In genomic region chr2:231605607-231606091, GRCh38 we compare ENCODE assay signal across 9 cellular contexts. TPM values are rescaled to one million over a fixed set of nuclear protein-coding genes. Genes with fewer than 3 reads are reported as not detected.
DNase-seq lines count a peak whose midpoint lies in the region; ATAC-seq and TF ChIP-seq lines count a peak whose summit lies in the region.
"Had no signal": no experiment of that assay in that cellular context is flagged by ENCODE, and none has a peak within 500 bp of the region (broad histone marks: within the 10 kb centered on the region; RNA-seq: fewer than 3 reads in every experiment).

No MANE protein-coding gene starts in this region.

- no peaks in the 10 kb centered on the region for H3F3A ChIP-seq in SK-N-SH (replicated peaks; ENCODE audit: insufficient read depth)

- TF ChIP-seq CTCF in SK-N-SH (IDR thresholded peaks at IDR 0.05) (no peak), liver (IDR thresholded peaks at IDR 0.05; ENCODE audit: low read depth, low read length, missing input control) (no peak)

- no peak for TF ChIP-seq EP300 in SK-N-SH (IDR thresholded peaks at IDR 0.05; ENCODE audit: borderline replicate concordance in 1 of 2, low read depth in 1 of 2, low read length in 1 of 2)

- no peaks in the 10 kb centered on the region for H4K20me1 ChIP-seq in SK-N-SH (ENCODE audit: insufficient read depth)

- peak overlapping the region; percentile 96; a peak in 3 of 4 replicates for H3K27ac ChIP-seq in SK-N-SH (ENCODE audit: low read depth in 2 of 2, low read length in 1 of 2)
- peak overlapping the region; percentile 100 for H3K27ac ChIP-seq in angular gyrus (ENCODE audit: low read depth, low read length)
- H3K27ac ChIP-seq in liver (ENCODE audit: low read depth in 1 of 2, low read length in 2 of 2), result peak overlapping the region; percentile 62 to 72

- no peak overlapping the region for H2AFZ ChIP-seq in SK-N-SH (ENCODE audit: low read depth)

- no peaks in the 10 kb centered on the region for H3K79me2 ChIP-seq in SK-N-SH (ENCODE audit: insufficient read depth)

- peaks cover 10 to 28% of the 10 kb centered on the region in 2 experiments for H3K4me1 ChIP-seq in SK-N-SH (ENCODE audit: control insufficient read depth in 1 of 2, insufficient read depth in 2 of 2, low read depth in 1 of 2, low read length in 1 of 2)
- H3K4me1 ChIP-seq in liver (ENCODE audit: control insufficient read depth in 4 of 4, insufficient read depth in 4 of 4, low read length in 3 of 4), result peaks cover 0 to 5% (median 4%) of the 10 kb centered on the region in 4 donors

- DNase-seq in SK-N-SH (peak; percentile 33), superior temporal gyrus (ENCODE audit: extremely low spot score) (peak; percentile 73), HK-2 (ENCODE audit: unreplicated experiment) (no peak)

- H3K27me3 ChIP-seq in SK-N-SH (ENCODE audit: insufficient read depth) (no peaks in the 10 kb centered on the region), liver (ENCODE audit: control insufficient read depth in 4 of 4, insufficient read depth in 4 of 4, low read length in 3 of 4) (no peaks in the 10 kb centered on the region)

- WGBS in SK-N-SH (ENCODE audit: low lambda C conversion rate), result 93% methylated on average over 4 of the region's 7 CpGs
- 89% methylated on average over 7 of the region's 7 CpGs for WGBS in liver

- no peak overlapping the region for H3K4me2 ChIP-seq in SK-N-SH

- no peak for ATAC-seq in SK-N-SH treated with all-trans-retinoic acid at 6 μM for 48 hours
- no peak for ATAC-seq in HG03097 (IDR thresholded peaks at IDR 0.05; ENCODE audit: low FRiP score, unreplicated experiment)
- ATAC-seq in HG02973 (IDR thresholded peaks at IDR 0.05; ENCODE audit: unreplicated experiment), result no peak

- no peaks in the 10 kb centered on the region for H3K9me3 ChIP-seq in SK-N-SH
- H3K9me3 ChIP-seq in liver (ENCODE audit: control insufficient read depth in 4 of 4, low read length in 3 of 4), result no peaks in the 10 kb centered on the region

- no peaks in the 10 kb centered on the region for H3K9me2 ChIP-seq in SK-N-SH

- H3K4me3 ChIP-seq in SK-N-SH (ENCODE audit: low read depth in 2 of 2, low read length in 1 of 2) (no peak overlapping the region), liver (ENCODE audit: low read depth in 1 of 3, low read length in 3 of 3) (no peak overlapping the region)

- POLR2A ChIA-PET in SK-N-SH (lab: Yijun Ruan, JAX), result interaction anchor here (1.0 to 3.3 kb wide), 5 partner anchors 8 to 141 kb away, joined by 3 to 15 read pairs (median 5); partner anchors contain the start of gene NCL

- H3K9ac ChIP-seq in SK-N-SH (no peak overlapping the region; the same call in 1 of the 2 replicates), liver (ENCODE audit: low read depth in 1 of 2, low read length in 2 of 2) (no peak overlapping the region)

- CTCF ChIA-PET in SK-N-SH (lab: Yijun Ruan, JAX), result interaction anchor here (0.6 to 3.9 kb wide), 12 partner anchors 8 to 172 kb away, joined by 3 to 24 read pairs (median 4); no protein-coding TSS in a partner anchor

- TF ChIP-seq RAD21 in SK-N-SH (IDR thresholded peaks at IDR 0.05; ENCODE audit: low read length), result no peak
- no peak for TF ChIP-seq RAD21 in liver (IDR thresholded peaks at IDR 0.05)

- H3K36me3 ChIP-seq in SK-N-SH (replicated peaks in 1 of 2; ENCODE audit: control insufficient read depth in 1 of 2, insufficient read depth in 2 of 2, low read length in 1 of 2) (no peaks in the 10 kb centered on the region), liver (ENCODE audit: control insufficient read depth in 4 of 4, insufficient read depth in 3 of 4, low read depth in 1 of 4, low read length in 3 of 4) (no peaks in the 10 kb centered on the region)

TF ChIP-seq in SK-N-SH, 30 proteins besides CTCF, POLR2A, EP300 and RAD21:
- TF ChIP-seq SIN3A (IDR thresholded peaks at IDR 0.05; ENCODE audit: borderline replicate concordance, low read depth, low read length), result no peak
- no peak for TF ChIP-seq CHD2 (IDR thresholded peaks at IDR 0.05; ENCODE audit: low read length, partially characterized antibody)

TF ChIP-seq in SK-N-SH treated with all-trans-retinoic acid at 6 μM for 48 hours, 23 proteins besides CTCF, POLR2A, EP300 and RAD21:
- no peak for TF ChIP-seq ISL1 (CRISPR knock-in tag; IDR thresholded peaks at IDR 0.05)
- TF ChIP-seq ZNF565 (CRISPR knock-in tag; conservative IDR thresholded peaks at IDR 0.05; ENCODE audit: low read depth), result no peak
- TF ChIP-seq SNAI2 (CRISPR knock-in tag; IDR thresholded peaks at IDR 0.05), result no peak
- TF ChIP-seq ZC3H10 (CRISPR knock-in tag; IDR thresholded peaks at IDR 0.05), result no peak
- TF ChIP-seq TCF4 (CRISPR knock-in tag; IDR thresholded peaks at IDR 0.05; ENCODE audit: borderline replicate concordance), result no peak
- TF ChIP-seq PPARA (CRISPR knock-in tag; IDR thresholded peaks at IDR 0.05; ENCODE audit: borderline replicate concordance), result no peak
- no peak for TF ChIP-seq CSDC2 (CRISPR knock-in tag; IDR thresholded peaks at IDR 0.05)
- no peak for TF ChIP-seq BACH2 (CRISPR knock-in tag; IDR thresholded peaks at IDR 0.05; ENCODE audit: borderline replicate concordance)

TF ChIP-seq in liver, 16 proteins besides CTCF, POLR2A, EP300 and RAD21:
- TF ChIP-seq JUND (IDR thresholded peaks at IDR 0.05), result no peak
- no peak for TF ChIP-seq ATF3 (IDR thresholded peaks at IDR 0.05)
- no peak for TF ChIP-seq YY1 (IDR thresholded peaks at IDR 0.05)
- no peak for TF ChIP-seq REST (IDR thresholded peaks at IDR 0.05)
- TF ChIP-seq ZBTB33 (IDR thresholded peaks at IDR 0.05), result no peak
- no peak for TF ChIP-seq NR2F2 (IDR thresholded peaks at IDR 0.05)

RNA-seq across cellular contexts. Expression of gene TEX44, which starts 13.0 kb away (rescaled TPM):
- polyA plus RNA-seq in SK-N-SH (2012; rRNA removed) (not detected in 2 replicates), liver (not detected)
- polyA plus RNA-seq in SK-N-SH (2012; cell fraction: cytosol; rRNA removed), result not detected in 2 replicates
- polyA plus RNA-seq in SK-N-SH (2012; cell fraction: nucleus; rRNA removed), result not detected in 2 replicates
- total RNA-seq in liver, result not detected
- polyA plus RNA-seq: keratinocyte had no signal
